8 cellular contexts compared by ENCODE assay signal in the genomic region with DNA sequence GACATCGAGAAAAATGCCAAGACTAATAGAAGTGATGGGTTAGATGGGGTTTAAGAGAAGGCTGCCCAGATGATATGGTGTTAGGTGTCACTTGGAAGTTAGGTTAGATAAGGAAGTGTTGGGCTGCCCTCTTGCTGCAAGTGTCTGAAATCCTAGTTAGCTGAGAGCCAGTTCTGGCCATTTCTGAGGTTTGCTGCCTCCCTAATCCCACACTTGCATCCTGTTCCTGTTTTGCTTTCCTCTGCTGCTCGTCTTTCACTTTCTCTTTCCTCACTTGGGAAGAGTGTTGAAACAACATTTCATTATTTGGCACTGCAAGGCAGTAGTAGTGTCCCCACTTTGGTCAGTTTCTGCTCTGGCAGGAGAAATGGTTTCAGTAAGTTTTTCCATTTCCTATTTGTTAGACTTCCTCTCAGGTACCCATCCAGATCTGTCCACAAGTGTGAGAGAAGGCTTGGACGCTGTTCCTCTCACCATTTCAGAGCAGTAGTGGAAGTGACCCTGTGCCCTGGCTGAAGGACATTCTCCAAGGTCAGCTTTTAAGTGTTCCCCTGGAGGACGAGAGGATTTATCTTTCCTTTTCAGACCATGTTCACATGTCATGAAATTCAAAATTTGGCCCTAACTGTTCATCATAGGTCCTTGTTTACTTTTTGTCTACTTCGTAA.
DNase-seq lines count a peak whose midpoint lies in the region; ATAC-seq and TF ChIP-seq lines count a peak whose summit lies in the region.

No MANE protein-coding gene starts in this region.

- no peaks in the 10 kb centered on the region for H3K36me3 ChIP-seq in suprapubic skin

- peaks cover 10% of the 10 kb centered on the region for H3K4me1 ChIP-seq in suprapubic skin

- H3K9me3 ChIP-seq in suprapubic skin: no peaks in the 10 kb centered on the region

- no peak for TF ChIP-seq EP300 in suprapubic skin (IDR thresholded peaks at IDR 0.05)

- no peak for TF ChIP-seq POLR2A in suprapubic skin (IDR thresholded peaks at IDR 0.05)

- TF ChIP-seq CTCF in suprapubic skin (IDR thresholded peaks at IDR 0.05): no peak

- ATAC-seq in GM21786 (IDR thresholded peaks at IDR 0.05; ENCODE audit: unreplicated experiment): no peak

- no peak overlapping the region for H3K27ac ChIP-seq in suprapubic skin

- WGBS in suprapubic skin: 56% methylated on average over 5 of the region's 5 CpGs

- peak; percentile 2 for DNase-seq in HK-2 (ENCODE audit: unreplicated experiment)
- peak; percentile 69 for DNase-seq in astrocyte of the hippocampus (ENCODE audit: low read depth, low spot score)
- peak; percentile 24 for DNase-seq in iPS-NIHi11 (ENCODE audit: low spot score)
- DNase-seq in suprapubic skin (ENCODE audit: low spot score in 2 of 2): no peak
- DNase-seq in foreskin melanocyte: no peak
- no peak for DNase-seq in NCI-H524 treated with DMSO at 0.1 percent for 48 hours (lab: John Stamatoyannopoulos, UW)
- DNase-seq in ureter (ENCODE audit: low spot score): no peak

- no peaks in the 10 kb centered on the region for H3K27me3 ChIP-seq in suprapubic skin

- peak overlapping the region; percentile 9 for H3K4me3 ChIP-seq in suprapubic skin

Comparison
In these comparisons a context has a peak if more than half of its experiments do, and no peak if none do; other contexts are left out.
1. DNase-seq: peak in HK-2 (single experiment), astrocyte of the hippocampus (single experiment) and iPS-NIHi11 (single experiment); none in suprapubic skin (0 of 2), foreskin melanocyte (single experiment), NCI-H524 treated with DMSO at 0.1 percent for 48 hours (single experiment) and ureter (single experiment).